In genomic region chr17:19652595-19652994, GRCh38 we compare ENCODE assay signal across 18 cellular contexts. TPM values are rescaled to one million over a fixed set of nuclear protein-coding genes. Genes with fewer than 3 reads are reported as not detected.
DNase-seq lines count a peak whose midpoint lies in the region; ATAC-seq and TF ChIP-seq lines count a peak whose summit lies in the region.
"Had no signal": no experiment of that assay in that cellular context is flagged by ENCODE, and none has a peak within 500 bp of the region (broad histone marks: within the 10 kb centered on the region; RNA-seq: fewer than 3 reads in every experiment).

No MANE protein-coding gene starts in this region.

- H3K9me3 ChIP-seq in adipocyte (ENCODE audit: control insufficient read depth, low read length) (no peaks in the 10 kb centered on the region), right lobe of liver (no peaks in the 10 kb centered on the region), tibial artery (no peaks in the 10 kb centered on the region), Caco-2 (no peaks in the 10 kb centered on the region; the same call in 1 of the 2 replicates)

- DNase-seq in adipocyte (ENCODE audit: low read depth), result peak; percentile 41
- no peak for DNase-seq in dorsolateral prefrontal cortex
- peak in 1 of 3 donors; percentile 72 for DNase-seq in right lobe of liver
- DNase-seq in tibial artery, result no peak
- DNase-seq in Caco-2, result no peak
- DNase-seq: activated CD4-positive, alpha-beta T cell treated with anti-CD3 and anti-CD28 coated beads, Interleukin-2, amount 50 U/mL, for 4 hours; activated naive CD4-positive, alpha-beta T cell treated with Interleukin-2 at 50 U/mL for 16 hours; immature natural killer cell; KBM-7; NCI-H1930; NCI-H446 treated with DMSO at 0.1 percent for 48 hours; nephron progenitor cell; stimulated activated naive CD4-positive, alpha-beta T cell; SW 1271 had no signal

- CTCF ChIA-PET in Caco-2 (lab: Charles Lee), result interaction anchor here (0.9 kb wide), 1 partner anchor 66 kb away, joined by 3 read pairs; no protein-coding TSS in a partner anchor

- WGBS in right lobe of liver (ENCODE audit: insufficient coverage, low coverage, low lambda C conversion rate, missing lambda C conversion rate), result 6% methylated on average over 3 of the region's 3 CpGs

- H3K9me3 Mint-ChIP-seq in Caco-2 (ENCODE audit: unreplicated experiment), result no peaks in the 10 kb centered on the region
- H3K9me3 Mint-ChIP-seq: immature natural killer cell had no signal

- TF ChIP-seq POLR2A in right lobe of liver (IDR thresholded peaks at IDR 0.05), result no peak

- peak overlapping the region in 32 of 59 donors; percentile 1 to 78 (median 34) for H3K27ac ChIP-seq in dorsolateral prefrontal cortex
- H3K27ac ChIP-seq in right lobe of liver, result peak overlapping the region in 2 of 3 donors; percentile 90 to 96
- peak overlapping the region; percentile 49 to 90 for H3K27ac ChIP-seq in tibial artery

- no TSS peak for BruUV-seq in Caco-2 (replicated peaks; lab: Mats Ljungman, UMichigan)

- POLR2A ChIA-PET in Caco-2 (lab: Charles Lee), result no interaction called here

- H3K27me3 ChIP-seq in adipocyte (replicated peaks; ENCODE audit: control insufficient read depth, insufficient read depth, low read length) (no peaks in the 10 kb centered on the region), dorsolateral prefrontal cortex (no peaks in the 10 kb centered on the region), right lobe of liver (no peaks in the 10 kb centered on the region), tibial artery (no peaks in the 10 kb centered on the region), Caco-2 (replicated peaks; ENCODE audit: control insufficient read depth, insufficient read depth, low read length) (no peaks in the 10 kb centered on the region)

- no peak overlapping the region for H3K27ac Mint-ChIP-seq in Caco-2 (ENCODE audit: unreplicated experiment)
- H3K27ac Mint-ChIP-seq: B cell, immature natural killer cell, nephron progenitor cell had no signal

- peaks cover 56% of the 10 kb centered on the region for H3K36me3 Mint-ChIP-seq in Caco-2 (ENCODE audit: insufficient read depth, unreplicated experiment)

- peak overlapping the region; percentile 97 for H3K4me3 ChIP-seq in adipocyte (ENCODE audit: low read length)
- peak overlapping the region in 11 of 59 donors; percentile 3 to 96 (median 80) for H3K4me3 ChIP-seq in dorsolateral prefrontal cortex
- H3K4me3 ChIP-seq in right lobe of liver, result peak overlapping the region in 2 of 3 donors; percentile 59 to 68
- H3K4me3 ChIP-seq in tibial artery, result peak overlapping the region in 1 of 2 donors; percentile 1
- H3K4me3 ChIP-seq in Caco-2 (ENCODE audit: low read depth, low read length), result no peak overlapping the region

- ATAC-seq in right lobe of liver (peak in 3 of 4 donors; percentile 5 to 43 (median 6)), HG02884 (IDR thresholded peaks at IDR 0.05; ENCODE audit: unreplicated experiment) (no peak), GM21381 (IDR thresholded peaks at IDR 0.05; ENCODE audit: unreplicated experiment) (no peak)
- ATAC-seq: HCT116 had no signal

- no peak overlapping the region for H3K4me3 Mint-ChIP-seq in Caco-2 (ENCODE audit: unreplicated experiment)
- H3K4me3 Mint-ChIP-seq: B cell, immature natural killer cell, nephron progenitor cell had no signal

- H3K4me1 ChIP-seq in adipocyte (ENCODE audit: control insufficient read depth, insufficient read depth, low read length) (peaks cover 37% of the 10 kb centered on the region), right lobe of liver (peaks cover 0 to 42% (median 20%) of the 10 kb centered on the region in 4 donors), tibial artery (peaks cover 0 to 48% (median 40%) of the 10 kb centered on the region in 4 donors), Caco-2 (peaks cover 21% of the 10 kb centered on the region)

- H3K36me3 ChIP-seq in adipocyte (ENCODE audit: control insufficient read depth, insufficient read depth, low read length, severe bottlenecking) (peaks cover 40% of the 10 kb centered on the region), right lobe of liver (peaks cover 0 to 10% (median 4%) of the 10 kb centered on the region in 4 donors), tibial artery (peaks cover 37 to 42% (median 38%) of the 10 kb centered on the region in 3 donors), Caco-2 (ENCODE audit: control insufficient read depth, insufficient read depth, low read length) (no peaks in the 10 kb centered on the region; the same call in 1 of the 2 replicates)

- intact Hi-C loops in dorsolateral prefrontal cortex (cut with DNase I), result loop anchor here in 1 of 2 donors (10.0 kb wide), 1 partner anchor 322 kb away; the partner anchor contains the start of gene AKAP10
- intact Hi-C loops in right lobe of liver (cut with DNase I), result loop anchor here in 1 of 2 donors (10.0 kb wide), 1 partner anchor 138 kb away; no protein-coding TSS in a partner anchor
- intact Hi-C loops in tibial artery (cut with DNase I; ENCODE audit: low total_unique reads), result no loop called here
- intact Hi-C loops in Caco-2 (cut with micrococcal nuclease; ENCODE audit: unreplicated experiment), result no loop called here

- H3K9ac ChIP-seq in adipocyte (ENCODE audit: low read length), result peak overlapping the region; percentile 56

- H3K4me1 Mint-ChIP-seq in Caco-2 (ENCODE audit: low read depth, unreplicated experiment), result peaks cover 35% of the 10 kb centered on the region

- no peaks in the 10 kb centered on the region for H3K27me3 Mint-ChIP-seq in Caco-2 (ENCODE audit: insufficient read depth, unreplicated experiment)
- H3K27me3 Mint-ChIP-seq: B cell had no signal

- TF ChIP-seq CTCF in dorsolateral prefrontal cortex (IDR thresholded peaks at IDR 0.05 in 54 of 56, conservative IDR thresholded peaks at IDR 0.05 in 2 of 56; ENCODE audit: low read depth in 1 of 56, partially characterized antibody in 56 of 56) (no peak), right lobe of liver (IDR thresholded peaks at IDR 0.05) (no peak), tibial artery (IDR thresholded peaks at IDR 0.05) (no peak), Caco-2 (IDR thresholded peaks at IDR 0.05; ENCODE audit: insufficient read depth in 1 of 2, low read depth in 1 of 2, low read length in 1 of 2, severe bottlenecking in 1 of 2, unreplicated experiment in 1 of 2) (no peak)

RNA-seq across cellular contexts. Expression of gene ALDH3A2, which starts 4.0 kb away (rescaled TPM):
- total RNA-seq in dorsolateral prefrontal cortex (100 to 1,000 TPM in 31 of 120 experiments, 10 to 100 TPM in 89; 54.2 to 160 (median 92.6) TPM), right lobe of liver (100 to 1,000 TPM; 102 to 264 (median 182) TPM), Caco-2 (2022) (71.9 and 84.0 TPM in 2 replicates)

Comparison
In these comparisons a context has a peak if more than half of its experiments do, and no peak if none do; other contexts are left out.
1. H3K27ac ChIP-seq: peak in every context shown above with its lines; median percentile 93 in right lobe of liver; 70 in tibial artery; 34 in dorsolateral prefrontal cortex.
2. ATAC-seq: peak in right lobe of liver (3 of 4); none in HG02884 (single experiment) and GM21381 (single experiment).